ENCODE assay signal across 1 cellular context in genomic region chr20:37406010-37406998, GRCh38.
TF ChIP-seq lines count a peak whose summit lies in the region.

No MANE protein-coding gene starts in this region.

TF ChIP-seq in K562, 482 proteins besides CTCF, POLR2A, EP300 and RAD21 (continued from another document and continues in another):
- TF ChIP-seq MCM2 (IDR thresholded peaks at IDR 0.05; ENCODE audit: low read depth), result no peak
- no peak for TF ChIP-seq ATF2 (CRISPR knock-in tag; IDR thresholded peaks at IDR 0.05)
- TF ChIP-seq ZNF444 (CRISPR knock-in tag; IDR thresholded peaks at IDR 0.05), result no peak
- no peak for TF ChIP-seq JUN (IDR thresholded peaks at IDR 0.05; ENCODE audit: borderline replicate concordance, low read depth, low read length)
- no peak; the same call in 1 of the 2 replicates for TF ChIP-seq JUN (CRISPR knock-in tag; IDR thresholded peaks at IDR 0.05; ENCODE audit: borderline replicate concordance)
- TF ChIP-seq CEBPB (tag; IDR thresholded peaks at IDR 0.05), result no peak
- no peak for TF ChIP-seq ATF7 (IDR thresholded peaks at IDR 0.05)
- no peak for TF ChIP-seq MECOM (CRISPR knock-in tag; IDR thresholded peaks at IDR 0.05)
- no peak for TF ChIP-seq NCOA1 (IDR thresholded peaks at IDR 0.05; ENCODE audit: low read depth)
- TF ChIP-seq ZNF217 (CRISPR knock-in tag; IDR thresholded peaks at IDR 0.05), result no peak
- peak in 1 of 2 experiments; percentile 34; a peak in 1 of 4 replicates for TF ChIP-seq NONO (IDR thresholded peaks at IDR 0.05; ENCODE audit: low read depth in 2 of 2, low read length in 1 of 2)
- TF ChIP-seq, protein P1, sequence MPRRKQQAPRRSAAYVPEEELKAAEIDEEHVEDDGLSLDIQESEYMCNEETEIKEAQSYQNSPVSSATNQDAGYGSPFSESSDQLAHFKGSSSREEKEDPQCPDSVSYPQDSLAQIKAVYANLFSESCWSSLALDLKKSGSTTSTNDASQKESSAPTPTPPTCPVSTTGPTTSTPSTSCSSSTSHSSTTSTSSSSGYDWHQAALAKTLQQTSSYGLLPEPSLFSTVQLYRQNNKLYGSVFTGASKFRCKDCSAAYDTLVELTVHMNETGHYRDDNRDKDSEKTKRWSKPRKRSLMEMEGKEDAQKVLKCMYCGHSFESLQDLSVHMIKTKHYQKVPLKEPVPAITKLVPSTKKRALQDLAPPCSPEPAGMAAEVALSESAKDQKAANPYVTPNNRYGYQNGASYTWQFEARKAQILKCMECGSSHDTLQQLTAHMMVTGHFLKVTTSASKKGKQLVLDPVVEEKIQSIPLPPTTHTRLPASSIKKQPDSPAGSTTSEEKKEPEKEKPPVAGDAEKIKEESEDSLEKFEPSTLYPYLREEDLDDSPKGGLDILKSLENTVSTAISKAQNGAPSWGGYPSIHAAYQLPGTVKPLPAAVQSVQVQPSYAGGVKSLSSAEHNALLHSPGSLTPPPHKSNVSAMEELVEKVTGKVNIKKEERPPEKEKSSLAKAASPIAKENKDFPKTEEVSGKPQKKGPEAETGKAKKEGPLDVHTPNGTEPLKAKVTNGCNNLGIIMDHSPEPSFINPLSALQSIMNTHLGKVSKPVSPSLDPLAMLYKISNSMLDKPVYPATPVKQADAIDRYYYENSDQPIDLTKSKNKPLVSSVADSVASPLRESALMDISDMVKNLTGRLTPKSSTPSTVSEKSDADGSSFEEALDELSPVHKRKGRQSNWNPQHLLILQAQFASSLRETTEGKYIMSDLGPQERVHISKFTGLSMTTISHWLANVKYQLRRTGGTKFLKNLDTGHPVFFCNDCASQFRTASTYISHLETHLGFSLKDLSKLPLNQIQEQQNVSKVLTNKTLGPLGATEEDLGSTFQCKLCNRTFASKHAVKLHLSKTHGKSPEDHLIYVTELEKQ (CRISPR knock-in tag; IDR thresholded peaks at IDR 0.05), result no peak
- TF ChIP-seq ZBTB2 (IDR thresholded peaks at IDR 0.05), result peak; percentile 61; the same call in 1 of the 2 replicates
- TF ChIP-seq ZC3H11A (IDR thresholded peaks at IDR 0.05; ENCODE audit: low read depth, low read length), result no peak
- no peak for TF ChIP-seq FOXM1 (IDR thresholded peaks at IDR 0.05; ENCODE audit: low read depth)
- TF ChIP-seq FOXM1 (CRISPR knock-in tag; IDR thresholded peaks at IDR 0.05; ENCODE audit: low read depth), result no peak
- TF ChIP-seq GABPB1 (CRISPR knock-in tag; IDR thresholded peaks at IDR 0.05), result no peak
- peak in 1 of 2 experiments; percentile 79; a peak in 1 of 4 replicates for TF ChIP-seq CSDE1 (IDR thresholded peaks at IDR 0.05)
- TF ChIP-seq CEBPG (CRISPR knock-in tag; IDR thresholded peaks at IDR 0.05), result no peak
- TF ChIP-seq CEBPG (tag; conservative IDR thresholded peaks at IDR 0.05 in 1 of 2, IDR thresholded peaks at IDR 0.05 in 1 of 2), result no peak
- TF ChIP-seq RBM14 (IDR thresholded peaks at IDR 0.05; ENCODE audit: borderline replicate concordance, insufficient read depth, low read depth, low read length), result no peak
- TF ChIP-seq ZFP36 (IDR thresholded peaks at IDR 0.05; ENCODE audit: low read depth, low read length, partially characterized antibody), result no peak
- TF ChIP-seq ARHGAP35 (IDR thresholded peaks at IDR 0.05; ENCODE audit: partially characterized antibody), result peak; percentile 23
- no peak for TF ChIP-seq MCM7 (IDR thresholded peaks at IDR 0.05)
- TF ChIP-seq TCFL5 (CRISPR knock-in tag; conservative IDR thresholded peaks at IDR 0.05), result no peak
- TF ChIP-seq, protein P2, sequence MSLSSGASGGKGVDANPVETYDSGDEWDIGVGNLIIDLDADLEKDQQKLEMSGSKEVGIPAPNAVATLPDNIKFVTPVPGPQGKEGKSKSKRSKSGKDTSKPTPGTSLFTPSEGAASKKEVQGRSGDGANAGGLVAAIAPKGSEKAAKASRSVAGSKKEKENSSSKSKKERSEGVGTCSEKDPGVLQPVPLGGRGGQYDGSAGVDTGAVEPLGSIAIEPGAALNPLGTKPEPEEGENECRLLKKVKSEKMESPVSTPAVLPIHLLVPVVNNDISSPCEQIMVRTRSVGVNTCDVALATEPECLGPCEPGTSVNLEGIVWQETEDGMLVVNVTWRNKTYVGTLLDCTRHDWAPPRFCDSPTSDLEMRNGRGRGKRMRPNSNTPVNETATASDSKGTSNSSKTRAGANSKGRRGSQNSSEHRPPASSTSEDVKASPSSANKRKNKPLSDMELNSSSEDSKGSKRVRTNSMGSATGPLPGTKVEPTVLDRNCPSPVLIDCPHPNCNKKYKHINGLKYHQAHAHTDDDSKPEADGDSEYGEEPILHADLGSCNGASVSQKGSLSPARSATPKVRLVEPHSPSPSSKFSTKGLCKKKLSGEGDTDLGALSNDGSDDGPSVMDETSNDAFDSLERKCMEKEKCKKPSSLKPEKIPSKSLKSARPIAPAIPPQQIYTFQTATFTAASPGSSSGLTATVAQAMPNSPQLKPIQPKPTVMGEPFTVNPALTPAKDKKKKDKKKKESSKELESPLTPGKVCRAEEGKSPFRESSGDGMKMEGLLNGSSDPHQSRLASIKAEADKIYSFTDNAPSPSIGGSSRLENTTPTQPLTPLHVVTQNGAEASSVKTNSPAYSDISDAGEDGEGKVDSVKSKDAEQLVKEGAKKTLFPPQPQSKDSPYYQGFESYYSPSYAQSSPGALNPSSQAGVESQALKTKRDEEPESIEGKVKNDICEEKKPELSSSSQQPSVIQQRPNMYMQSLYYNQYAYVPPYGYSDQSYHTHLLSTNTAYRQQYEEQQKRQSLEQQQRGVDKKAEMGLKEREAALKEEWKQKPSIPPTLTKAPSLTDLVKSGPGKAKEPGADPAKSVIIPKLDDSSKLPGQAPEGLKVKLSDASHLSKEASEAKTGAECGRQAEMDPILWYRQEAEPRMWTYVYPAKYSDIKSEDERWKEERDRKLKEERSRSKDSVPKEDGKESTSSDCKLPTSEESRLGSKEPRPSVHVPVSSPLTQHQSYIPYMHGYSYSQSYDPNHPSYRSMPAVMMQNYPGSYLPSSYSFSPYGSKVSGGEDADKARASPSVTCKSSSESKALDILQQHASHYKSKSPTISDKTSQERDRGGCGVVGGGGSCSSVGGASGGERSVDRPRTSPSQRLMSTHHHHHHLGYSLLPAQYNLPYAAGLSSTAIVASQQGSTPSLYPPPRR (CRISPR knock-in tag; IDR thresholded peaks at IDR 0.05; ENCODE audit: borderline replicate concordance), result no peak
- TF ChIP-seq, protein P3, sequence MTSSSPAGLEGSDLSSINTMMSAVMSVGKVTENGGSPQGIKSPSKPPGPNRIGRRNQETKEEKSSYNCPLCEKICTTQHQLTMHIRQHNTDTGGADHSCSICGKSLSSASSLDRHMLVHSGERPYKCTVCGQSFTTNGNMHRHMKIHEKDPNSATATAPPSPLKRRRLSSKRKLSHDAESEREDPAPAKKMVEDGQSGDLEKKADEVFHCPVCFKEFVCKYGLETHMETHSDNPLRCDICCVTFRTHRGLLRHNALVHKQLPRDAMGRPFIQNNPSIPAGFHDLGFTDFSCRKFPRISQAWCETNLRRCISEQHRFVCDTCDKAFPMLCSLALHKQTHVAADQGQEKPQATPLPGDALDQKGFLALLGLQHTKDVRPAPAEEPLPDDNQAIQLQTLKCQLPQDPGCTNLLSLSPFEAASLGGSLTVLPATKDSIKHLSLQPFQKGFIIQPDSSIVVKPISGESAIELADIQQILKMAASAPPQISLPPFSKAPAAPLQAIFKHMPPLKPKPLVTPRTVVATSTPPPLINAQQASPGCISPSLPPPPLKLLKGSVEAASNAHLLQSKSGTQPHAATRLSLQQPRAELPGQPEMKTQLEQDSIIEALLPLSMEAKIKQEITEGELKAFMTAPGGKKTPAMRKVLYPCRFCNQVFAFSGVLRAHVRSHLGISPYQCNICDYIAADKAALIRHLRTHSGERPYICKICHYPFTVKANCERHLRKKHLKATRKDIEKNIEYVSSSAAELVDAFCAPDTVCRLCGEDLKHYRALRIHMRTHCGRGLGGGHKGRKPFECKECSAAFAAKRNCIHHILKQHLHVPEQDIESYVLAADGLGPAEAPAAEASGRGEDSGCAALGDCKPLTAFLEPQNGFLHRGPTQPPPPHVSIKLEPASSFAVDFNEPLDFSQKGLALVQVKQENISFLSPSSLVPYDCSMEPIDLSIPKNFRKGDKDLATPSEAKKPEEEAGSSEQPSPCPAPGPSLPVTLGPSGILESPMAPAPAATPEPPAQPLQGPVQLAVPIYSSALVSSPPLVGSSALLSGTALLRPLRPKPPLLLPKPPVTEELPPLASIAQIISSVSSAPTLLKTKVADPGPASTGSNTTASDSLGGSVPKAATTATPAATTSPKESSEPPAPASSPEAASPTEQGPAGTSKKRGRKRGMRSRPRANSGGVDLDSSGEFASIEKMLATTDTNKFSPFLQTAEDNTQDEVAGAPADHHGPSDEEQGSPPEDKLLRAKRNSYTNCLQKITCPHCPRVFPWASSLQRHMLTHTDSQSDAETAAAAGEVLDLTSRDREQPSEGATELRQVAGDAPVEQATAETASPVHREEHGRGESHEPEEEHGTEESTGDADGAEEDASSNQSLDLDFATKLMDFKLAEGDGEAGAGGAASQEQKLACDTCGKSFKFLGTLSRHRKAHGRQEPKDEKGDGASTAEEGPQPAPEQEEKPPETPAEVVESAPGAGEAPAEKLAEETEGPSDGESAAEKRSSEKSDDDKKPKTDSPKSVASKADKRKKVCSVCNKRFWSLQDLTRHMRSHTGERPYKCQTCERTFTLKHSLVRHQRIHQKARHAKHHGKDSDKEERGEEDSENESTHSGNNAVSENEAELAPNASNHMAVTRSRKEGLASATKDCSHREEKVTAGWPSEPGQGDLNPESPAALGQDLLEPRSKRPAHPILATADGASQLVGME (CRISPR knock-in tag; IDR thresholded peaks at IDR 0.05), result no peak
- TF ChIP-seq U2AF1 (optimal IDR thresholded peaks at IDR 0.05; ENCODE audit: low read depth, low read length), result no peak
- 0 out of 2 replicates have a peak, but pooled peaks have one; percentile 73 for TF ChIP-seq ZNF583 (CRISPR knock-in tag; IDR thresholded peaks at IDR 0.05)
- TF ChIP-seq MBD2 (IDR thresholded peaks at IDR 0.05; ENCODE audit: borderline replicate concordance, low read depth), result no peak
- no peak for TF ChIP-seq GMEB1 (CRISPR knock-in tag; IDR thresholded peaks at IDR 0.05)
- no peak for TF ChIP-seq RBM22 (IDR thresholded peaks at IDR 0.05; ENCODE audit: low read depth, low read length, poor library complexity, severe bottlenecking)
- TF ChIP-seq CCNT2 (IDR thresholded peaks at IDR 0.05; ENCODE audit: borderline replicate concordance, extremely low read depth, insufficient read length, low read depth, low read length), result peak; percentile 40
- no peak for TF ChIP-seq ZBTB43 (CRISPR knock-in tag; IDR thresholded peaks at IDR 0.05)
- TF ChIP-seq SMARCA4 (IDR thresholded peaks at IDR 0.05), result no peak
- no peak for TF ChIP-seq ZNF830 (CRISPR knock-in tag; IDR thresholded peaks at IDR 0.05)
- no peak for TF ChIP-seq BRF1 (IDR thresholded peaks at IDR 0.05; ENCODE audit: borderline replicate concordance, extremely low read depth, insufficient read length)
- TF ChIP-seq MAX (CRISPR knock-in tag; IDR thresholded peaks at IDR 0.05), result peak; percentile 95
- no peak for TF ChIP-seq NFXL1 (CRISPR knock-in tag; IDR thresholded peaks at IDR 0.05)
- TF ChIP-seq, protein P4, sequence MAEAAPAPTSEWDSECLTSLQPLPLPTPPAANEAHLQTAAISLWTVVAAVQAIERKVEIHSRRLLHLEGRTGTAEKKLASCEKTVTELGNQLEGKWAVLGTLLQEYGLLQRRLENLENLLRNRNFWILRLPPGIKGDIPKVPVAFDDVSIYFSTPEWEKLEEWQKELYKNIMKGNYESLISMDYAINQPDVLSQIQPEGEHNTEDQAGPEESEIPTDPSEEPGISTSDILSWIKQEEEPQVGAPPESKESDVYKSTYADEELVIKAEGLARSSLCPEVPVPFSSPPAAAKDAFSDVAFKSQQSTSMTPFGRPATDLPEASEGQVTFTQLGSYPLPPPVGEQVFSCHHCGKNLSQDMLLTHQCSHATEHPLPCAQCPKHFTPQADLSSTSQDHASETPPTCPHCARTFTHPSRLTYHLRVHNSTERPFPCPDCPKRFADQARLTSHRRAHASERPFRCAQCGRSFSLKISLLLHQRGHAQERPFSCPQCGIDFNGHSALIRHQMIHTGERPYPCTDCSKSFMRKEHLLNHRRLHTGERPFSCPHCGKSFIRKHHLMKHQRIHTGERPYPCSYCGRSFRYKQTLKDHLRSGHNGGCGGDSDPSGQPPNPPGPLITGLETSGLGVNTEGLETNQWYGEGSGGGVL (CRISPR knock-in tag; IDR thresholded peaks at IDR 0.05), result no peak
